8 cellular contexts compared by ENCODE assay signal in the genomic region with DNA sequence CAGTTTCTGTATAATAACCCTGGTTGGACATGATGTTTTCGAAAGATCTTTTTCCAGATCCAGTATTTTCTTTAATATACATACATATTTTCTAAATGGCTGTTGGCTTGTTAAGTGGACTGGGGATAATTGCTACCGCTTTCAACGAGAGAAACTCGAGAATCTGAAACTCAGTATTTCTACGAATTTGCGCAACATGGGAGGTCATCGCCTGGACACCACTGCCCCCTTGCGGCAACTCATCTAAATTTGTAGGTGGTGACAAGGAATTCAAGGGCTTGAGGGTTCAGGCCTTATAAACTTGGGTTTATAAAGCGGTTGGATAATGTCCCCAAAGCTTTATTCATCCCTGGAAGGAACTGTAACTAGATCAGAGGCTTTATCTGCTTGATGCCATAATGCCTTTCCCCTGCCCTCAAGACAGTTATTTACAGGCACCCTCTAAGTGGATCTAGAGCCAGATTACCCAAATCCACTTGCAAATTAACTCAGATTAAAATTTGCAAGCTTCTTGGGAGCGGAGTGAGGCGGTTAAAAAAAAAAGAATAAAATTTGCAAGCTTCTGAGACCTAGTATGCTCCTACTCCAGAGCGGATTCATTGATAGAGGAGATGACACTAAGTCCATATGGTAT. TPM values are rescaled to one million over a fixed set of nuclear protein-coding genes. Genes with fewer than 3 reads are reported as not detected.
A peak's percentile ranks its signal among the peaks of the same experiment; 100 is the strongest.
DNase-seq lines count a peak whose midpoint lies in the region; ATAC-seq and TF ChIP-seq lines count a peak whose summit lies in the region.

No MANE protein-coding gene starts in this region.

- no peaks in the 10 kb centered on the region for H4K20me1 ChIP-seq in PC-9 (ENCODE audit: insufficient read depth)

- H3K36me3 Mint-ChIP-seq in CD4-positive, alpha-beta memory T cell = no peaks in the 10 kb centered on the region
- H3K36me3 Mint-ChIP-seq in activated T-helper 1 cell treated with anti-CD3 and anti-CD28 coated beads, Interleukin-12 subunit alpha, Interleukin-12 subunit beta, Interleukin-2, Interleukin-4 antibody, amounts not matched to agents 30 ng/mL and 10 ng/mL and 1 ng/mL, durations not matched to agents 14 hours and 24 hours and 36 hours (ENCODE audit: low read depth) = no peaks in the 10 kb centered on the region

- peak; percentile 85 for TF ChIP-seq CTCF in PC-9 (conservative IDR thresholded peaks at IDR 0.05)

- ATAC-seq in GM19395 (IDR thresholded peaks at IDR 0.05; ENCODE audit: unreplicated experiment) = peak; percentile 70

- no peaks in the 10 kb centered on the region for H3K36me3 ChIP-seq in CD4-positive, alpha-beta memory T cell (ENCODE audit: insufficient read depth, low read length)
- H3K36me3 ChIP-seq in PC-9 (ENCODE audit: low read depth) (no peaks in the 10 kb centered on the region), neuronal stem cell (replicated peaks in 1 of 2; ENCODE audit: control insufficient read depth in 2 of 2, insufficient read depth in 2 of 2, low read length in 2 of 2) (no peaks in the 10 kb centered on the region)

- H3K9me3 ChIP-seq in CD4-positive, alpha-beta memory T cell (ENCODE audit: control insufficient read depth in 1 of 2, low read length in 2 of 2) = no peaks in the 10 kb centered on the region
- H3K9me3 ChIP-seq in PC-9 (ENCODE audit: insufficient read depth, low read depth) (no peaks in the 10 kb centered on the region), neuronal stem cell (replicated peaks in 1 of 2; ENCODE audit: control insufficient read depth in 2 of 2, insufficient read depth in 1 of 2, low read depth in 1 of 2, low read length in 2 of 2) (no peaks in the 10 kb centered on the region)

- H2BK15ac ChIP-seq in neuronal stem cell (ENCODE audit: low read length) = no peak overlapping the region

- no peak overlapping the region for H2AK5ac ChIP-seq in neuronal stem cell (ENCODE audit: low read depth, low read length)

- no peaks in the 10 kb centered on the region for H3K9me3 Mint-ChIP-seq in CD4-positive, alpha-beta memory T cell
- no peaks in the 10 kb centered on the region for H3K9me3 Mint-ChIP-seq in activated T-helper 1 cell treated with anti-CD3 and anti-CD28 coated beads, Interleukin-12 subunit alpha, Interleukin-12 subunit beta, Interleukin-2, Interleukin-4 antibody, amounts not matched to agents 30 ng/mL and 10 ng/mL and 1 ng/mL, durations not matched to agents 14 hours and 24 hours and 36 hours

- H3K4me2 ChIP-seq in PC-9 (peak overlapping the region; percentile 46), neuronal stem cell (ENCODE audit: insufficient read depth, low read length, poor library complexity, severe bottlenecking) (peak overlapping the region; percentile 90)

- no peak overlapping the region for H2BK12ac ChIP-seq in neuronal stem cell (ENCODE audit: low read length)

- H2BK5ac ChIP-seq in neuronal stem cell (ENCODE audit: low read length) = no peak overlapping the region

- H3K79me1 ChIP-seq in neuronal stem cell (ENCODE audit: low read depth, low read length) = no peaks in the 10 kb centered on the region

- no peak overlapping the region for H2BK120ac ChIP-seq in neuronal stem cell (ENCODE audit: low read depth, low read length)

- BruUV-seq in PC-9 (replicated peaks; lab: Mats Ljungman, UMichigan) = no TSS peak

- no peak overlapping the region for H4K91ac ChIP-seq in neuronal stem cell (ENCODE audit: low read depth, low read length, poor library complexity)

- no peaks in the 10 kb centered on the region for H3K79me2 ChIP-seq in PC-9 (ENCODE audit: low read depth)

- POLR2A ChIA-PET in CD4-positive, alpha-beta memory T cell (lab: Charles Lee; ENCODE audit: partially characterized antibody) = interaction anchor here (1.3 kb wide), 1 partner anchor 198 kb away, joined by 3 read pairs; no protein-coding TSS in a partner anchor
- POLR2A ChIA-PET in PC-9 (lab: Charles Lee; ENCODE audit: unreplicated experiment) = no interaction called here

- no peak overlapping the region for H4K8ac ChIP-seq in neuronal stem cell (ENCODE audit: low read depth, low read length)

- peak overlapping the region in 4 of 7 donors; percentile 19 to 64 (median 55) for H3K27ac Mint-ChIP-seq in CD4-positive, alpha-beta memory T cell
- H3K27ac Mint-ChIP-seq in activated T-helper 1 cell treated with anti-CD3 and anti-CD28 coated beads, Interleukin-12 subunit alpha, Interleukin-12 subunit beta, Interleukin-2, Interleukin-4 antibody, amounts not matched to agents 30 ng/mL and 10 ng/mL and 1 ng/mL, durations not matched to agents 14 hours and 24 hours and 36 hours = no peak overlapping the region

- H2AFZ ChIP-seq in PC-9 (no peak overlapping the region), neuronal stem cell (ENCODE audit: low read length) (peak overlapping the region; percentile 68)

- H3K27ac ChIP-seq in CD4-positive, alpha-beta memory T cell (ENCODE audit: low read depth, low read length) = no peak overlapping the region
- H3K27ac ChIP-seq in PC-9 (no peak overlapping the region), neuronal stem cell (replicated peaks; ENCODE audit: low read length) (no peak overlapping the region)

- H3K4ac ChIP-seq in neuronal stem cell (ENCODE audit: low read length) = no peak overlapping the region

- H3K4me3 Mint-ChIP-seq in CD4-positive, alpha-beta memory T cell = peak overlapping the region; percentile 89 to 98 (median 94)
- peak overlapping the region; percentile 83 for H3K4me3 Mint-ChIP-seq in activated T-helper 1 cell treated with anti-CD3 and anti-CD28 coated beads, Interleukin-12 subunit alpha, Interleukin-12 subunit beta, Interleukin-2, Interleukin-4 antibody, amounts not matched to agents 30 ng/mL and 10 ng/mL and 1 ng/mL, durations not matched to agents 14 hours and 24 hours and 36 hours

- H3K27me3 Mint-ChIP-seq in CD4-positive, alpha-beta memory T cell = peaks cover 21 to 22% of the 10 kb centered on the region in 2 donors
- peaks cover 31% of the 10 kb centered on the region for H3K27me3 Mint-ChIP-seq in activated T-helper 1 cell treated with anti-CD3 and anti-CD28 coated beads, Interleukin-12 subunit alpha, Interleukin-12 subunit beta, Interleukin-2, Interleukin-4 antibody, amounts not matched to agents 30 ng/mL and 10 ng/mL and 1 ng/mL, durations not matched to agents 14 hours and 24 hours and 36 hours (ENCODE audit: insufficient read depth)

- H3K9ac ChIP-seq in neuronal stem cell (ENCODE audit: low read depth, low read length, poor library complexity) = no peak overlapping the region

- H3K9me2 ChIP-seq in PC-9 (ENCODE audit: insufficient read depth) = no peaks in the 10 kb centered on the region

- WGBS in neuronal stem cell (ENCODE audit: extremely low coverage in 2 of 2, insufficient read length in 2 of 2, insufficient replicate concordance in 1 of 2), 2 donors = no CpG with 5 or more reads among the region's 12 CpGs

- peak overlapping the region; percentile 49 to 61 for H3K4me3 ChIP-seq in CD4-positive, alpha-beta memory T cell (ENCODE audit: low read length in 2 of 2)
- H3K4me3 ChIP-seq in PC-9 (no peak overlapping the region), neuronal stem cell (ENCODE audit: low read length in 2 of 2) (no peak overlapping the region)

- H3K23ac ChIP-seq in neuronal stem cell (ENCODE audit: low read depth, low read length, poor library complexity) = no peak overlapping the region

- H3K4me1 ChIP-seq in CD4-positive, alpha-beta memory T cell (ENCODE audit: insufficient read depth, low read length) = peaks cover 7% of the 10 kb centered on the region
- H3K4me1 ChIP-seq in PC-9 (replicated peaks; ENCODE audit: insufficient read depth) = no peaks in the 10 kb centered on the region
- H3K4me1 ChIP-seq in neuronal stem cell (ENCODE audit: control insufficient read depth in 2 of 2, insufficient read depth in 1 of 2, low read depth in 1 of 2, low read length in 2 of 2) = peaks cover 5 to 7% of the 10 kb centered on the region in 2 donors

- CTCF ChIA-PET in CD4-positive, alpha-beta memory T cell (lab: Charles Lee; ENCODE audit: partially characterized antibody) = interaction anchor here (0.7 to 10.4 kb wide), 21 partner anchors 8 to 494 kb away, joined by 3 to 196 read pairs (median 7); a partner anchor contains a TSS
- CTCF ChIA-PET in PC-9 (lab: Charles Lee) = interaction anchor here (0.6 kb wide), 1 partner anchor 145 kb away, joined by 3 read pairs; no protein-coding TSS in a partner anchor

- H3K18ac ChIP-seq in neuronal stem cell (ENCODE audit: low read length) = no peak overlapping the region

- intact Hi-C loops in CD4-positive, alpha-beta memory T cell (cut with micrococcal nuclease) = loop anchor here (1.0 to 2.0 kb wide), 3 partner anchors 379 to 494 kb away; no protein-coding TSS in a partner anchor
- intact Hi-C loops in PC-9 (cut with micrococcal nuclease; ENCODE audit: unreplicated experiment) = loop anchor here (1.0 to 10.0 kb wide), 5 partner anchors 379 to 1821 kb away; no protein-coding TSS in a partner anchor
- intact Hi-C loops in activated T-helper 1 cell treated with anti-CD3 and anti-CD28 coated beads, Interleukin-12 subunit alpha, Interleukin-12 subunit beta, Interleukin-2, Interleukin-4 antibody, amounts not matched to agents 30 ng/mL and 10 ng/mL and 1 ng/mL, durations not matched to agents 14 hours and 24 hours and 36 hours (cut with micrococcal nuclease) = loop anchor here (1.0 to 2.0 kb wide), 3 partner anchors 379 to 494 kb away; no protein-coding TSS in a partner anchor

- DNase-seq in CD4-positive, alpha-beta memory T cell = peak; percentile 62 to 67 (median 66)
- DNase-seq in HK-2 (ENCODE audit: unreplicated experiment) (peak; percentile 72), PC-9 (peak; percentile 48 to 52), fibroblast of the conjunctiva (ENCODE audit: low read depth) (peak; percentile 60), neuronal stem cell (ENCODE audit: low spot score) (peak; percentile 75), stromal cell of bone marrow (ENCODE audit: low read depth) (peak; percentile 41)
- peak; percentile 45 for DNase-seq in activated T-helper 1 cell treated with anti-CD3 and anti-CD28 coated beads, Interleukin-12 subunit alpha, Interleukin-12 subunit beta, Interleukin-2, Interleukin-4 antibody, amounts not matched to agents 30 ng/mL and 10 ng/mL and 1 ng/mL, durations not matched to agents 14 hours and 24 hours and 36 hours (ENCODE audit: low spot score)

- H3K27me3 ChIP-seq in CD4-positive, alpha-beta memory T cell (ENCODE audit: insufficient read depth, low read length) = peaks cover 11% of the 10 kb centered on the region
- H3K27me3 ChIP-seq in PC-9 (ENCODE audit: insufficient read depth, low read depth) (peaks cover 21% of the 10 kb centered on the region), neuronal stem cell (ENCODE audit: control insufficient read depth in 3 of 3, insufficient read depth in 3 of 3, low read depth in 1 of 3, low read length in 3 of 3) (peaks cover 2 to 49% (median 14%) of the 10 kb centered on the region in 3 experiments)

- H3K14ac ChIP-seq in neuronal stem cell (ENCODE audit: low read length) = no peak overlapping the region

- no peaks in the 10 kb centered on the region for H3F3A ChIP-seq in PC-9 (ENCODE audit: insufficient read depth, low read depth)

- peaks cover 9 to 18% (median 14%) of the 10 kb centered on the region in 4 donors for H3K4me1 Mint-ChIP-seq in CD4-positive, alpha-beta memory T cell
- H3K4me1 Mint-ChIP-seq in activated T-helper 1 cell treated with anti-CD3 and anti-CD28 coated beads, Interleukin-12 subunit alpha, Interleukin-12 subunit beta, Interleukin-2, Interleukin-4 antibody, amounts not matched to agents 30 ng/mL and 10 ng/mL and 1 ng/mL, durations not matched to agents 14 hours and 24 hours and 36 hours (ENCODE audit: low read depth) = peaks cover 19% of the 10 kb centered on the region

RNA-seq across cellular contexts. Expression of a gene that starts 21.3 kb away (rescaled TPM):
- not detected for total RNA-seq in CD4-positive, alpha-beta memory T cell
- not detected for polyA plus RNA-seq in CD4-positive, alpha-beta memory T cell
- not detected in 2 replicates for total RNA-seq in PC-9 (2021)
- total RNA-seq in activated T-helper 1 cell treated with anti-CD3 and anti-CD28 coated beads, Interleukin-12 subunit alpha, Interleukin-12 subunit beta, Interleukin-2, Interleukin-4 antibody, amounts not matched to agents 30 ng/mL and 10 ng/mL and 1 ng/mL, durations not matched to agents 14 hours and 24 hours and 36 hours = not detected in 2 replicates
- polyA plus RNA-seq in neuronal stem cell (2013, experiment 1 of 2) = not detected
- not detected for polyA plus RNA-seq in neuronal stem cell (2013, experiment 2 of 2)

RNA-seq across cellular contexts. Expression of a gene that starts 37.9 kb away (rescaled TPM):
- not detected for total RNA-seq in CD4-positive, alpha-beta memory T cell
- polyA plus RNA-seq in CD4-positive, alpha-beta memory T cell = not detected
- not detected in 2 replicates for total RNA-seq in PC-9 (2021)
- not detected in 2 replicates for total RNA-seq in activated T-helper 1 cell treated with anti-CD3 and anti-CD28 coated beads, Interleukin-12 subunit alpha, Interleukin-12 subunit beta, Interleukin-2, Interleukin-4 antibody, amounts not matched to agents 30 ng/mL and 10 ng/mL and 1 ng/mL, durations not matched to agents 14 hours and 24 hours and 36 hours
- 8.1 TPM for polyA plus RNA-seq in neuronal stem cell (2013, experiment 1 of 2)
- 8.3 TPM for polyA plus RNA-seq in neuronal stem cell (2013, experiment 2 of 2)

Comparison
In these comparisons a context has a peak if more than half of its experiments do, and no peak if none do; other contexts are left out.
1. H3K4me3 ChIP-seq: peak in CD4-positive, alpha-beta memory T cell (2 of 2); none in PC-9 (single experiment) and neuronal stem cell (0 of 2).
2. Peak in every context shown above with its lines, with median percentiles within 50 percentile points of each other: DNase-seq.